ENCODE assay signal across 1 cellular context in the genomic region with DNA sequence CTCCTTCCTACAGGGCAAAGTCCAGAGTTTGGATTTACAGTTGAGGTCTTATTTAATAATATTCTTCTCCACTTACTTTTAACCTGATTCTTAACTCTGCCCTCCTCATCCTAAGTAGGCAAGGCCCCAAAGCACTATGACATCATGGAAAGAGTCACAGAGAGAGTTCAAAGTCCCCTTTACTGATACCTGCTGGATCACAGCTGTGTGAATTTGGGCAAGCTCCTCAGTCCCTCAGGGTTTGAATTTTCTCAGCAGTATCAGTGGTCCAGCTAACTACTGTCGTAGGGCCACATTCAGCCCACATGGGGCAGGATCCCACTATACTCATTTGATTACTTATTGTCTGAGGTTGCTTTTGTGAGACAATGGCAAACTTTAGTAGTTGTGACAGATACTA.
TF ChIP-seq lines count a peak whose summit lies in the region.

No MANE protein-coding gene starts in this region.

TF ChIP-seq in GM12878, 131 proteins besides CTCF, POLR2A, EP300 and RAD21 (continued from another document):
- TF ChIP-seq USF1 (IDR thresholded peaks at IDR 0.05; ENCODE audit: borderline replicate concordance, extremely low read length, insufficient read depth, low read depth, low read length) (no peak), PRDM15 (CRISPR knock-in tag; IDR thresholded peaks at IDR 0.05) (no peak), IKZF2 (IDR thresholded peaks at IDR 0.05) (peak; percentile 45 to 52; a peak in 2 of 4 replicates), SPI1 (IDR thresholded peaks at IDR 0.05; ENCODE audit: borderline replicate concordance, insufficient read depth, low read depth, low read length) (no peak), BHLHE40 (IDR thresholded peaks at IDR 0.05; ENCODE audit: borderline replicate concordance in 1 of 2, low read depth in 2 of 2, low read length in 1 of 2) (0 out of 4 replicates have a peak, but pooled peaks of 1 of the 2 experiments have one; percentile 7), SMAD1 (IDR thresholded peaks at IDR 0.05; ENCODE audit: low read depth, partially characterized antibody) (no peak), ZNF384 (IDR thresholded peaks at IDR 0.05; ENCODE audit: borderline replicate concordance, low read depth, low read length) (no peak), SREBF2 (IDR thresholded peaks at IDR 0.05; ENCODE audit: low read length) (no peak), POLR2AphosphoS5 (IDR thresholded peaks at IDR 0.05; ENCODE audit: low read length) (no peak), PAX8 (IDR thresholded peaks at IDR 0.05) (no peak), EED (IDR thresholded peaks at IDR 0.05; ENCODE audit: low read depth) (no peak), DPF2 (IDR thresholded peaks at IDR 0.05) (0 out of 2 replicates have a peak, but pooled peaks have one; percentile 18), NRF1 (conservative IDR thresholded peaks at IDR 0.05; ENCODE audit: low read depth, low read length) (no peak), BRCA1 (IDR thresholded peaks at IDR 0.05; ENCODE audit: low read depth, low read length) (no peak), CREB1 (IDR thresholded peaks at IDR 0.05; ENCODE audit: low read depth) (no peak), KDM1A (IDR thresholded peaks at IDR 0.05; ENCODE audit: borderline replicate concordance) (no peak), E2F8 (IDR thresholded peaks at IDR 0.05; ENCODE audit: low read depth, partially characterized antibody) (no peak), IKZF1 (conservative IDR thresholded peaks at IDR 0.05) (peak; percentile 49; the same call in 1 of the 2 replicates), MEF2B (IDR thresholded peaks at IDR 0.05; ENCODE audit: partially characterized antibody, poor library complexity, severe bottlenecking) (peak; percentile 96)
- TF ChIP-seq, protein P1, sequence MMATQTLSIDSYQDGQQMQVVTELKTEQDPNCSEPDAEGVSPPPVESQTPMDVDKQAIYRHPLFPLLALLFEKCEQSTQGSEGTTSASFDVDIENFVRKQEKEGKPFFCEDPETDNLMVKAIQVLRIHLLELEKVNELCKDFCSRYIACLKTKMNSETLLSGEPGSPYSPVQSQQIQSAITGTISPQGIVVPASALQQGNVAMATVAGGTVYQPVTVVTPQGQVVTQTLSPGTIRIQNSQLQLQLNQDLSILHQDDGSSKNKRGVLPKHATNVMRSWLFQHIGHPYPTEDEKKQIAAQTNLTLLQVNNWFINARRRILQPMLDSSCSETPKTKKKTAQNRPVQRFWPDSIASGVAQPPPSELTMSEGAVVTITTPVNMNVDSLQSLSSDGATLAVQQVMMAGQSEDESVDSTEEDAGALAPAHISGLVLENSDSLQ (IDR thresholded peaks at IDR 0.05): no peak
